Comparison of ENCODE assay signal across 9 cellular contexts in the genomic region with DNA sequence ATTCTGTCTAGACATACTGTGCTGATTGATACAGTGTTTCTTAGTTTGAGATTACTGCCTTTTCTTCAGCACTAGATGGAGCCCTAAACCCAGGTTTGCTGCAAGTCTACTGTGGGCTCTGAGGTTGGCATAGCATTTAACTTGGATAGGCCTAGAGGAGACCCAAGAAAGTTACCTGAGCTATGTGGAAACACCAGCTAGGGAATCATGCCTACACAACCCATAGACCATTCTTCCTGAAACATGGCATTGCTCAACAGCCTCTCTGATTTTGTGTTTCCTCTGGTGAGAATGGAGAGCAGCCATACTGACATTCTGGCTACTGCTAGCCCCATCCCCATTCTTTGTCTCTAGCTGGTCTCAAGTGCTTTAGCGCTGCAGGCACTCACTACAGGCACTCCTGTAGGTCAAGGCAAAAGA.
DNase-seq lines count a peak whose midpoint lies in the region; ATAC-seq, FAIRE-seq and TF ChIP-seq lines count a peak whose summit lies in the region.
"Had no signal": no experiment of that assay in that cellular context is flagged by ENCODE, and none has a peak within 500 bp of the region (broad histone marks: within the 10 kb centered on the region; RNA-seq: fewer than 3 reads in every experiment).

No MANE protein-coding gene starts in this region.

- H3K4me1 ChIP-seq in PC-3 (ENCODE audit: insufficient read depth, low read length) (peaks cover 6% of the 10 kb centered on the region; the same call in 1 of the 2 replicates), testis (no peaks in the 10 kb centered on the region)

- no peak for TF ChIP-seq POLR2A in testis (IDR thresholded peaks at IDR 0.05)

- intact Hi-C loops in PC-3 (cut with micrococcal nuclease) = loop anchor here (1.0 to 10.0 kb wide), 6 partner anchors 41 to 861 kb away; no protein-coding TSS in a partner anchor
- intact Hi-C loops in testis (cut with DNase I; ENCODE audit: low total_unique reads) = no loop called here

- peak; percentile 81 for TF ChIP-seq CTCF in PC-3 (conservative IDR thresholded peaks at IDR 0.05; ENCODE audit: low read depth, low read length)
- TF ChIP-seq CTCF in fibroblast of the aortic adventitia (IDR thresholded peaks at IDR 0.05; ENCODE audit: insufficient read depth, low read length) = peak; percentile 67
- TF ChIP-seq CTCF in testis (IDR thresholded peaks at IDR 0.05) = no peak

- H3K36me3 Mint-ChIP-seq in naive thymus-derived CD8-positive, alpha-beta T cell = no peaks in the 10 kb centered on the region
- H3K36me3 Mint-ChIP-seq: activated naive CD8-positive, alpha-beta T cell had no signal

- ATAC-seq in GM21360 (IDR thresholded peaks at IDR 0.05; ENCODE audit: unreplicated experiment) = peak; percentile 95
- ATAC-seq in HG03520 (IDR thresholded peaks at IDR 0.05; ENCODE audit: unreplicated experiment) = peak; percentile 83
- peak; percentile 90 for ATAC-seq in PC-3
- ATAC-seq in naive thymus-derived CD8-positive, alpha-beta T cell = no peak

- no peaks in the 10 kb centered on the region for H3K27me3 ChIP-seq in PC-3 (ENCODE audit: low read length)
- H3K27me3 ChIP-seq in testis = no peaks in the 10 kb centered on the region

- H3K4me3 ChIP-seq in PC-3 (ENCODE audit: low read length) (no peak overlapping the region), fibroblast of the aortic adventitia (ENCODE audit: low read depth, low read length) (no peak overlapping the region), testis (no peak overlapping the region)

- H3K27ac ChIP-seq in PC-3 (ENCODE audit: low read length) (no peak overlapping the region), testis (no peak overlapping the region)

- H3K27ac Mint-ChIP-seq in naive thymus-derived CD8-positive, alpha-beta T cell = no peak overlapping the region
- H3K27ac Mint-ChIP-seq: activated naive CD8-positive, alpha-beta T cell had no signal

- no peaks in the 10 kb centered on the region for H4K20me1 ChIP-seq in PC-3 (ENCODE audit: low read length)

- no peak overlapping the region for H2AFZ ChIP-seq in PC-3 (ENCODE audit: low read length)

- FAIRE-seq in G401.6 (lab: Jason Lieb, UNC) = peak; percentile 66

- H3K9me3 ChIP-seq in PC-3 (ENCODE audit: low read length) = no peaks in the 10 kb centered on the region
- no peaks in the 10 kb centered on the region for H3K9me3 ChIP-seq in testis

- peaks cover 0 to 21% (median 1%) of the 10 kb centered on the region in 9 donors for H3K9me3 Mint-ChIP-seq in naive thymus-derived CD8-positive, alpha-beta T cell

- no TSS peak for BruUV-seq in PC-3 (replicated peaks; lab: Mats Ljungman, UMichigan)

- DNase-seq in PC-3 (peak; percentile 65), fibroblast of the aortic adventitia (ENCODE audit: low read depth) (peak; percentile 75), testis (peak; percentile 22)
- no peak for DNase-seq in naive thymus-derived CD8-positive, alpha-beta T cell
- DNase-seq in activated T-cell treated with anti-CD3 and anti-CD28 coated beads, Interleukin-2, amount 50 U/mL, for 48 hours = no peak

- H3K36me3 ChIP-seq in PC-3 (ENCODE audit: low read depth, low read length) (no peaks in the 10 kb centered on the region), testis (ENCODE audit: low read depth, missing control alignments) (no peaks in the 10 kb centered on the region)

- no peaks in the 10 kb centered on the region for H3K9me2 ChIP-seq in PC-3 (replicated peaks; ENCODE audit: low read length)

- no peaks in the 10 kb centered on the region for H3K79me2 ChIP-seq in PC-3 (ENCODE audit: low read length)

- H3K4me3 Mint-ChIP-seq in naive thymus-derived CD8-positive, alpha-beta T cell = no peak overlapping the region
- H3K4me3 Mint-ChIP-seq: activated naive CD8-positive, alpha-beta T cell had no signal

- H3K4me1 Mint-ChIP-seq in naive thymus-derived CD8-positive, alpha-beta T cell = no peaks in the 10 kb centered on the region

- H3K9ac ChIP-seq in PC-3 (ENCODE audit: low read length) = no peak overlapping the region

- POLR2A ChIA-PET in PC-3 (lab: Charles Lee; ENCODE audit: unreplicated experiment) = no interaction called here
- POLR2A ChIA-PET in naive thymus-derived CD8-positive, alpha-beta T cell (lab: Charles Lee) = no interaction called here

- H3F3A ChIP-seq in PC-3 (ENCODE audit: low read length, unreplicated experiment) = no peaks in the 10 kb centered on the region

- CTCF ChIA-PET in PC-3 (lab: Charles Lee) = interaction anchor here (0.7 to 0.9 kb wide), 2 partner anchors 215 to 270 kb away, joined by 3 to 4 read pairs; no protein-coding TSS in a partner anchor

- H3K4me2 ChIP-seq in PC-3 (ENCODE audit: low read length) = no peak overlapping the region

- 95 to 96% methylated on average over 1 of the region's 1 CpG for WGBS in testis, 2 donors

- H3K27me3 Mint-ChIP-seq in naive thymus-derived CD8-positive, alpha-beta T cell = peaks cover 0 to 4% (median 0%) of the 10 kb centered on the region in 5 donors
- H3K27me3 Mint-ChIP-seq: activated naive CD8-positive, alpha-beta T cell had no signal

Comparison
In these comparisons a context has a peak if more than half of its experiments do, and no peak if none do; other contexts are left out.
1. ATAC-seq: peak in GM21360 (single experiment), HG03520 (single experiment) and PC-3 (single experiment); none in naive thymus-derived CD8-positive, alpha-beta T cell (0 of 2).
2. DNase-seq: peak in PC-3 (single experiment), fibroblast of the aortic adventitia (single experiment) and testis (single experiment); none in naive thymus-derived CD8-positive, alpha-beta T cell (0 of 10) and activated T-cell treated with anti-CD3 and anti-CD28 coated beads, Interleukin-2, amount 50 U/mL, for 48 hours (0 of 2).
3. CTCF ChIP-seq: peak in PC-3 (single experiment) and fibroblast of the aortic adventitia (single experiment); none in testis (0 of 3).